Comparison of ENCODE assay signal across 27 cellular contexts in the genomic region with DNA sequence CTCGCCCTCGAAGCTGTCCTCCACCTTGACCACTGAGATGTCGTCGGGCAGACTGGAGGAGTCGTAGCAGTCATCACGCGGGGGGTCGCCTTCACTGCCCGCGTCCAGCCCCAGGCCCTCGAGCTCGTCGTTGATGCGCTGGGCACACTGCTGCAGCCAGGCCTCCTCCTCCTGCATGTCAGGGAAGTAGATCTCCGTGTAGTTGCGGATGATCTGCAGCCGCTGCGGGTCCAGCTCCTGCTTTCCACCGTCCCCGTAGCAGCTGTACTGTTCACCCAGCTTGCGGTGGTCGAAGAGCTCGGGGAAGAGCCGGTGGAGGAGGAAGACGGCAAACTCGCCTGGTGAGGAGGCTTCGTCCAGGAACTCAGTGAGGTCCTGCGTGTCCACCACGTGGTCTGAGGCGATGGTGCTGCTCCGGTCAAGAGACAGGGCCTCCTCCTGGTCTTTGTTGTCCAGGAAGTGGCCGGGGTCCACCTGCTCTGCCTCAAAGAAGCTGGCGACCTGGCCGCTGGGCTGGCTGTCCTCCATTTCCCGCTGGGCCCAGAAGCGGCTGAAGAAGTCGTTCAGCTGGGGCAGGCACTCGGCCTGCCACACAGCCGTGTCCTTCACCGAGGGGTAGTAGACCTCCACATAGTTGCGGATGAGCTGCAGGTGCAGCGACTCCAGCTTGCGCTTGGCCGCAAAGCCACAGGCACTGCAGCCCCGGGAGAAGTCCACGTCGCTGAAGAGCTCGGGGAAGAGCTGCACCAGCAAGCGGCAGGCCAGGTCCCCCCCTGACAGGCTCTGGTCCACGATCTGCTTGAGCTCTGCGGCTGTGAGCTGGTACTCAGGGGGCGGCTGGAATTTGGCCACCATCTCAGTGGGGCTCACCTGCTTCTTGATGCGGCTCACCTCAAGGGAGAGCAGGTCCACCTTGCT.
"Had no signal": no experiment of that assay in that cellular context is flagged by ENCODE, and none has a peak within 500 bp of the region (broad histone marks: within the 10 kb centered on the region; RNA-seq: fewer than 3 reads in every experiment).

No MANE protein-coding gene starts in this region.

- H3K27me3 ChIP-seq: esophagus squamous epithelium, gastrocnemius medialis, heart right ventricle, left lung had no signal

- H3K27ac ChIP-seq: coronary artery, epithelial cell of prostate, esophagus squamous epithelium, gastrocnemius medialis, heart right ventricle, left lung had no signal

- DNase-seq: effector CD8-positive, alpha-beta T cell; effector memory CD8-positive, alpha-beta T cell; endodermal cell; erythroblast; esophagus squamous epithelium; foreskin fibroblast; foreskin melanocyte; gastrocnemius medialis; glutamatergic neuron; head of caudate nucleus; heart right ventricle; hippocampal formation; left cardiac atrium; left ventricle myocardium superior; mammary epithelial cell; mesendoderm; midbrain; naive thymus-derived CD4-positive, alpha-beta T cell had no signal

- H3K4me3 ChIP-seq: coronary artery, esophagus squamous epithelium, gastrocnemius medialis, heart right ventricle, left lung, lung had no signal

- H3K9me3 ChIP-seq: esophagus squamous epithelium, gastrocnemius medialis, heart right ventricle, left lung had no signal

- ATAC-seq: effector memory CD8-positive, alpha-beta T cell; esophagus mucosa; gastrocnemius medialis; left cardiac atrium; left lung; left ventricle myocardium superior; naive thymus-derived CD4-positive, alpha-beta T cell had no signal

- FAIRE-seq: colon, endometrium, islet of Langerhans, keratinocyte had no signal
